In the genomic region with DNA sequence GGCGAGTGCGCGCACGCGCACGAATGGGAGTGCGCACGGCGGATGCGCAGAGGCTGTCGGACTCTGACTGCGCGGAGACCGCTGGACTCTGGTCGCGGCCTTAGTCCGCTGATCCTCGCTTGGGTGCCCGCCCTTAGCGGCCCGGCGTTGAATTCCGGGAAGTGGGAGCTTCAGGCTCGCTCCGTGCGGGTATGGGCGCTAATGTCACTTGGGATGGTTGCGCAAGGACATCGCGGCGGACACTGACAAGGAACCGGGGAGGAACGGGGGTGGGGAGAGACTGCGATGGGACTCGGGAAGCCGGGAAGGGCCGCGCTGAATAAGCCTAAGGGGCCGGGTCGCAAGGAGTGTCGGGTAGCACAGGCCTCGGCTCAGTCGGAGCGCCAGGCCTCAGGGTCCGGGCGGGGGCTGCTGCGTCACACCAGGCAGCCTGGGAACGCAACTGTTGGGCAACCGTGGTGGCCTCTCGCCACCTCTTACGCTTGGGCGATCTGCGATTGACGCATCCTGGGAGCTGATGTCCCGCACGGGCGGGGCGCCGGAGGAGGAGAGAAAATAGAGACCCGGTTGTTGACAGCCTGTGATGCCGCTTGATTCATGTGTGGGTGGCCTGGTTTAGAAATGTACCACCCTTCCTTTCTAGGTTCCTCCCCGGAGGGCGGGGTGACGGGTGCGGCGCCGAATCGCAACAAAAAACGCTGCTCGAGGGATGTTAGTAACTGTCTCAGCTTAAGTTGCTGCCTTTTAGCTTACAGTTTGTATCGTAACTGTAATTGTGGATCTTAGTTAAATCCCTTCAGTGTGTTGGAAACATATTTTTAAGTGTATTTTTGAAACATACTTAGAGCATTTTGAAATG, we compare ENCODE assay signal across 1 cellular context.
TF ChIP-seq lines count a peak whose summit lies in the region.

No MANE protein-coding gene starts in this region.

TF ChIP-seq in HepG2, 621 proteins besides CTCF, POLR2A, EP300 and RAD21 (continued from another document and continues in another):
- TF ChIP-seq RFXANK (CRISPR knock-in tag; IDR thresholded peaks at IDR 0.05): 0 out of 2 replicates have a peak, but pooled peaks have one; percentile 42
- TF ChIP-seq NR0B2 (CRISPR knock-in tag; IDR thresholded peaks at IDR 0.05): peak; percentile 53; the same call in 1 of the 2 replicates
- TF ChIP-seq ZNF292 (CRISPR knock-in tag; IDR thresholded peaks at IDR 0.05; ENCODE audit: borderline replicate concordance, low read depth): peak; percentile 78; the same call in 1 of the 2 replicates
- TF ChIP-seq, protein P1, sequence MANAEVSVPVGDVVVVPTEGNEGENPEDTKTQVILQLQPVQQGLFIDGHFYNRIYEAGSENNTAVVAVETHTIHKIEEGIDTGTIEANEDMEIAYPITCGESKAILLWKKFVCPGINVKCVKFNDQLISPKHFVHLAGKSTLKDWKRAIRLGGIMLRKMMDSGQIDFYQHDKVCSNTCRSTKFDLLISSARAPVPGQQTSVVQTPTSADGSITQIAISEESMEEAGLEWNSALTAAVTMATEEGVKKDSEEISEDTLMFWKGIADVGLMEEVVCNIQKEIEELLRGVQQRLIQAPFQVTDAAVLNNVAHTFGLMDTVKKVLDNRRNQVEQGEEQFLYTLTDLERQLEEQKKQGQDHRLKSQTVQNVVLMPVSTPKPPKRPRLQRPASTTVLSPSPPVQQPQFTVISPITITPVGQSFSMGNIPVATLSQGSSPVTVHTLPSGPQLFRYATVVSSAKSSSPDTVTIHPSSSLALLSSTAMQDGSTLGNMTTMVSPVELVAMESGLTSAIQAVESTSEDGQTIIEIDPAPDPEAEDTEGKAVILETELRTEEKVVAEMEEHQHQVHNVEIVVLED (CRISPR knock-in tag; IDR thresholded peaks at IDR 0.05; ENCODE audit: borderline replicate concordance): peak; percentile 97
- peak; percentile 79; the same call in 1 of the 2 replicates for TF ChIP-seq ZNF124 (CRISPR knock-in tag; IDR thresholded peaks at IDR 0.05)
- no peak for TF ChIP-seq ZNF468 (CRISPR knock-in tag; IDR thresholded peaks at IDR 0.05)
- TF ChIP-seq ATF2 (CRISPR knock-in tag; IDR thresholded peaks at IDR 0.05): peak; percentile 56; the same call in 1 of the 2 replicates
- peak; percentile 91 for TF ChIP-seq ZNF788 (CRISPR knock-in tag; IDR thresholded peaks at IDR 0.05; ENCODE audit: borderline replicate concordance)
- TF ChIP-seq ZSCAN31 (CRISPR knock-in tag; IDR thresholded peaks at IDR 0.05; ENCODE audit: low read depth): peak; percentile 63
- TF ChIP-seq MBD4 (IDR thresholded peaks at IDR 0.05; ENCODE audit: borderline replicate concordance, low read length): no peak
- peak; percentile 76 for TF ChIP-seq CREB1 (IDR thresholded peaks at IDR 0.05)
- TF ChIP-seq CREB1 (CRISPR knock-in tag; IDR thresholded peaks at IDR 0.05): peak; percentile 85
- 0 out of 2 replicates have a peak, but pooled peaks have one; percentile 37 for TF ChIP-seq JUND (CRISPR knock-in tag; IDR thresholded peaks at IDR 0.05)
- peak; percentile 63; the same call in 1 of the 2 replicates for TF ChIP-seq ZNF703 (CRISPR knock-in tag; IDR thresholded peaks at IDR 0.05; ENCODE audit: borderline replicate concordance)
- TF ChIP-seq ZNF589 (CRISPR knock-in tag; conservative IDR thresholded peaks at IDR 0.05): peak; percentile 92
- peak; percentile 64; the same call in 1 of the 2 replicates for TF ChIP-seq FOXP4 (CRISPR knock-in tag; IDR thresholded peaks at IDR 0.05)
- TF ChIP-seq ZNF652 (CRISPR knock-in tag; IDR thresholded peaks at IDR 0.05; ENCODE audit: borderline replicate concordance, low read depth): no peak
- TF ChIP-seq ZBTB38 (CRISPR knock-in tag; IDR thresholded peaks at IDR 0.05): peak; percentile 62
- TF ChIP-seq SMAD1 (CRISPR knock-in tag; IDR thresholded peaks at IDR 0.05; ENCODE audit: borderline replicate concordance, low read depth): 0 out of 2 replicates have a peak, but pooled peaks have one; percentile 38
- TF ChIP-seq GPN1 (CRISPR knock-in tag; IDR thresholded peaks at IDR 0.05; ENCODE audit: borderline replicate concordance): no peak
- TF ChIP-seq ZNF598 (CRISPR knock-in tag; IDR thresholded peaks at IDR 0.05; ENCODE audit: borderline replicate concordance): peak; percentile 81
- peak; percentile 42; the same call in 1 of the 2 replicates for TF ChIP-seq EEA1 (CRISPR knock-in tag; IDR thresholded peaks at IDR 0.05; ENCODE audit: borderline replicate concordance)
- TF ChIP-seq BRCA1 (CRISPR knock-in tag; IDR thresholded peaks at IDR 0.05): 0 out of 2 replicates have a peak, but pooled peaks have one; percentile 91
- no peak for TF ChIP-seq SIX4 (CRISPR knock-in tag; IDR thresholded peaks at IDR 0.05)
- peak; percentile 55 for TF ChIP-seq ELF3 (CRISPR knock-in tag; IDR thresholded peaks at IDR 0.05)
- no peak for TF ChIP-seq HMG20B (CRISPR knock-in tag; conservative IDR thresholded peaks at IDR 0.05)
- TF ChIP-seq, protein P2, sequence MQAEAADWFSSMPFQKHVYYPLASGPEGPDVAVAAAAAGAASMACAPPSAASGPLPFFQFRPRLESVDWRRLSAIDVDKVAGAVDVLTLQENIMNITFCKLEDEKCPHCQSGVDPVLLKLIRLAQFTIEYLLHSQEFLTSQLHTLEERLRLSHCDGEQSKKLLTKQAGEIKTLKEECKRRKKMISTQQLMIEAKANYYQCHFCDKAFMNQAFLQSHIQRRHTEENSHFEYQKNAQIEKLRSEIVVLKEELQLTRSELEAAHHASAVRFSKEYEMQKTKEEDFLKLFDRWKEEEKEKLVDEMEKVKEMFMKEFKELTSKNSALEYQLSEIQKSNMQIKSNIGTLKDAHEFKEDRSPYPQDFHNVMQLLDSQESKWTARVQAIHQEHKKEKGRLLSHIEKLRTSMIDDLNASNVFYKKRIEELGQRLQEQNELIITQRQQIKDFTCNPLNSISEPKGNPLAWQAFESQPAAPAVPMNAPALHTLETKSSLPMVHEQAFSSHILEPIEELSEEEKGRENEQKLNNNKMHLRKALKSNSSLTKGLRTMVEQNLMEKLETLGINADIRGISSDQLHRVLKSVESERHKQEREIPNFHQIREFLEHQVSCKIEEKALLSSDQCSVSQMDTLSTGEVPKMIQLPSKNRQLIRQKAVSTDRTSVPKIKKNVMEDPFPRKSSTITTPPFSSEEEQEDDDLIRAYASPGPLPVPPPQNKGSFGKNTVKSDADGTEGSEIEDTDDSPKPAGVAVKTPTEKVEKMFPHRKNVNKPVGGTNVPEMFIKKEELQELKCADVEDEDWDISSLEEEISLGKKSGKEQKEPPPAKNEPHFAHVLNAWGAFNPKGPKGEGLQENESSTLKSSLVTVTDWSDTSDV (CRISPR knock-in tag; IDR thresholded peaks at IDR 0.05): peak; percentile 77; the same call in 1 of the 2 replicates
- peak; percentile 15; the same call in 1 of the 2 replicates for TF ChIP-seq KLF11 (CRISPR knock-in tag; IDR thresholded peaks at IDR 0.05)
- TF ChIP-seq, protein P3, sequence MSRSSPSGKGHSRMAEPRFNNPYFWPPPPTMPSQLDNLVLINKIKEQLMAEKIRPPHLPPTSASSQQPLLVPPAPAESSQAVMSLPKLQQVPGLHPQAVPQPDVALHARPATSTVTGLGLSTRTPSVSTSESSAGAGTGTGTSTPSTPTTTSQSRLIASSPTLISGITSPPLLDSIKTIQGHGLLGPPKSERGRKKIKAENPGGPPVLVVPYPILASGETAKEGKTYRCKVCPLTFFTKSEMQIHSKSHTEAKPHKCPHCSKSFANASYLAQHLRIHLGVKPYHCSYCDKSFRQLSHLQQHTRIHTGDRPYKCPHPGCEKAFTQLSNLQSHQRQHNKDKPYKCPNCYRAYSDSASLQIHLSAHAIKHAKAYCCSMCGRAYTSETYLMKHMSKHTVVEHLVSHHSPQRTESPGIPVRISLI (CRISPR knock-in tag; IDR thresholded peaks at IDR 0.05; ENCODE audit: borderline replicate concordance): 0 out of 2 replicates have a peak, but pooled peaks have one; percentile 6
- TF ChIP-seq RFX1 (IDR thresholded peaks at IDR 0.05): no peak
- TF ChIP-seq MXD4 (CRISPR knock-in tag; IDR thresholded peaks at IDR 0.05): peak; percentile 60; the same call in 1 of the 2 replicates
- 0 out of 2 replicates have a peak, but pooled peaks have one; percentile 38 for TF ChIP-seq ZNF138 (CRISPR knock-in tag; IDR thresholded peaks at IDR 0.05; ENCODE audit: low read depth)
- TF ChIP-seq ZNF343 (CRISPR knock-in tag; IDR thresholded peaks at IDR 0.05): peak; percentile 95
- TF ChIP-seq CC2D1A (CRISPR knock-in tag; IDR thresholded peaks at IDR 0.05): no peak
- TF ChIP-seq ZNF205 (CRISPR knock-in tag; IDR thresholded peaks at IDR 0.05): peak; percentile 47
- TF ChIP-seq XRCC5 (optimal IDR thresholded peaks at IDR 0.05; ENCODE audit: low read length): peak; percentile 55
- peak; percentile 85 for TF ChIP-seq KDM3A (CRISPR knock-in tag; IDR thresholded peaks at IDR 0.05; ENCODE audit: low read depth)
- peak; percentile 94 for TF ChIP-seq ZNF782 (CRISPR knock-in tag; IDR thresholded peaks at IDR 0.05; ENCODE audit: borderline replicate concordance)
- peak; percentile 47; the same call in 1 of the 2 replicates for TF ChIP-seq SP140L (CRISPR knock-in tag; IDR thresholded peaks at IDR 0.05; ENCODE audit: borderline replicate concordance)
- peak; percentile 34; the same call in 1 of the 2 replicates for TF ChIP-seq ZSCAN9 (CRISPR knock-in tag; IDR thresholded peaks at IDR 0.05; ENCODE audit: borderline replicate concordance)
- peak; percentile 56; the same call in 1 of the 2 replicates for TF ChIP-seq ZBTB7B (CRISPR knock-in tag; IDR thresholded peaks at IDR 0.05)
- peak; percentile 99 for TF ChIP-seq ZNF501 (CRISPR knock-in tag; IDR thresholded peaks at IDR 0.05)
- peak; percentile 96 for TF ChIP-seq ZNF547 (CRISPR knock-in tag; IDR thresholded peaks at IDR 0.05)
- TF ChIP-seq, protein P4, sequence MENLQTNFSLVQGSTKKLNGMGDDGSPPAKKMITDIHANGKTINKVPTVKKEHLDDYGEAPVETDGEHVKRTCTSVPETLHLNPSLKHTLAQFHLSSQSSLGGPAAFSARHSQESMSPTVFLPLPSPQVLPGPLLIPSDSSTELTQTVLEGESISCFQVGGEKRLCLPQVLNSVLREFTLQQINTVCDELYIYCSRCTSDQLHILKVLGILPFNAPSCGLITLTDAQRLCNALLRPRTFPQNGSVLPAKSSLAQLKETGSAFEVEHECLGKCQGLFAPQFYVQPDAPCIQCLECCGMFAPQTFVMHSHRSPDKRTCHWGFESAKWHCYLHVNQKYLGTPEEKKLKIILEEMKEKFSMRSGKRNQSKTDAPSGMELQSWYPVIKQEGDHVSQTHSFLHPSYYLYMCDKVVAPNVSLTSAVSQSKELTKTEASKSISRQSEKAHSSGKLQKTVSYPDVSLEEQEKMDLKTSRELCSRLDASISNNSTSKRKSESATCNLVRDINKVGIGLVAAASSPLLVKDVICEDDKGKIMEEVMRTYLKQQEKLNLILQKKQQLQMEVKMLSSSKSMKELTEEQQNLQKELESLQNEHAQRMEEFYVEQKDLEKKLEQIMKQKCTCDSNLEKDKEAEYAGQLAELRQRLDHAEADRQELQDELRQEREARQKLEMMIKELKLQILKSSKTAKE (CRISPR knock-in tag; IDR thresholded peaks at IDR 0.05; ENCODE audit: borderline replicate concordance): peak; percentile 39; the same call in 1 of the 2 replicates
